In the genomic region with DNA sequence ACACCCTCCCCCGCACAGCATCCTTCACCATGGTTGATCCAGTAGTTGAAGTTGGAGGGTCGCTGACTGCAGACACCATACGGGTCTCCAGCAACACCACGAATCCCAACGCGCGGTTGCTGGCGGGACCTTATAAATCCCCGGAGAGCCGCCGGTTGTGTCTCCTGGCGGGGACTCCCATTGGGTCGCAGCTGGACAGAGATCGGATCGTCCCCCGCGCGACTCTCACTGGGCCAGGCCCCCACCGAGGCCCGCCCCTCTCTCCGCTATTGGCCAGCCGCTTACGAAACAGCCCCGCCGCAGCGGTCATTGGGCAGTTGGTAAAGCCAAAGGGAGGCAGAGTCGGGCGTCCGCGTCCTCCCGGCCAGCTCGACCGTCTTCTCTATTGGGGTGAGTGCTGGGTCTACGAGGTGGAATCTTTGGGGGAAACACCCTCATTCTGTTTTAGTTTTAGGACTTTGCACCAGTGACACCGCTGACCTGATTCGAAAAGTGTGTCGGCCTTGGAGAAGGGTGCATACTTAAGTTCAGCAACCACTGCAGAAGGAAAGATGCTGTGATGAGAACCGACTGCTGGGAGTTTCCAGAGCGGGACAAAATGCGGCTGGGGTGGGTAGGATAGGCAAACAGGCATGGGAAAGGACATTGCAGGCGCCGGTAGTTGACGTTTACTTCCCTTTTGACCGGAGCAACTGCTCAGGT, we compare ENCODE assay signal across 8 cellular contexts. TPM values are rescaled to one million over a fixed set of nuclear protein-coding genes. Genes with fewer than 3 reads are reported as not detected.
A peak's percentile ranks its signal among the peaks of the same experiment; 100 is the strongest.
DNase-seq lines count a peak whose midpoint lies in the region; ATAC-seq and TF ChIP-seq lines count a peak whose summit lies in the region.

No MANE protein-coding gene starts in this region.

- peaks cover 8% of the 10 kb centered on the region for H3K4me1 Mint-ChIP-seq in activated CD8-positive, alpha-beta memory T cell treated with anti-CD3 and anti-CD28 coated beads, Interleukin-2, amount 10 ng/mL, durations not matched to agents 7 days and 5 days
- H3K4me1 Mint-ChIP-seq in mesothelial cell of epicardium = peaks cover 10% of the 10 kb centered on the region

- H3K4me3 Mint-ChIP-seq in activated CD8-positive, alpha-beta memory T cell treated with anti-CD3 and anti-CD28 coated beads, Interleukin-2, amount 10 ng/mL, durations not matched to agents 7 days and 5 days = peak overlapping the region; percentile 75
- peak overlapping the region; percentile 90 for H3K4me3 Mint-ChIP-seq in mesothelial cell of epicardium

- peaks cover 65% of the 10 kb centered on the region for H3K27me3 Mint-ChIP-seq in activated CD8-positive, alpha-beta memory T cell treated with anti-CD3 and anti-CD28 coated beads, Interleukin-2, amount 10 ng/mL, durations not matched to agents 7 days and 5 days
- peaks cover 8% of the 10 kb centered on the region for H3K27me3 Mint-ChIP-seq in mesothelial cell of epicardium (ENCODE audit: low read depth)

- CTCF ChIA-PET in activated CD8-positive, alpha-beta memory T cell treated with anti-CD3 and anti-CD28 coated beads, Interleukin-2, amount 10 ng/mL, durations not matched to agents 7 days and 5 days (lab: Charles Lee) = interaction anchor here (1.0 to 1.2 kb wide), 2 partner anchors 106 to 138 kb away, joined by 3 to 4 read pairs; partner anchors contain the start of gene CYB5R1

- TF ChIP-seq CTCF in AG10803 (conservative IDR thresholded peaks at IDR 0.05; ENCODE audit: low read length) = no peak
- TF ChIP-seq CTCF in mesothelial cell of epicardium (IDR thresholded peaks at IDR 0.05; ENCODE audit: unreplicated experiment) = no peak

- peak overlapping the region; percentile 72 for H3K4me3 ChIP-seq in AG10803 (ENCODE audit: low read length)

- no peaks in the 10 kb centered on the region for H3K36me3 Mint-ChIP-seq in activated CD8-positive, alpha-beta memory T cell treated with anti-CD3 and anti-CD28 coated beads, Interleukin-2, amount 10 ng/mL, durations not matched to agents 7 days and 5 days
- no peaks in the 10 kb centered on the region for H3K36me3 Mint-ChIP-seq in mesothelial cell of epicardium

- ATAC-seq in GM19025 (IDR thresholded peaks at IDR 0.05; ENCODE audit: low read depth, unreplicated experiment) = peak; percentile 77
- peak; percentile 72 for ATAC-seq in HG03439 (IDR thresholded peaks at IDR 0.05; ENCODE audit: unreplicated experiment)
- ATAC-seq in activated CD8-positive, alpha-beta memory T cell treated with anti-CD3 and anti-CD28 coated beads, Interleukin-2, amount 10 ng/mL, durations not matched to agents 7 days and 5 days = peak; percentile 91

- H3K9me3 Mint-ChIP-seq in activated CD8-positive, alpha-beta memory T cell treated with anti-CD3 and anti-CD28 coated beads, Interleukin-2, amount 10 ng/mL, durations not matched to agents 7 days and 5 days (ENCODE audit: low read depth) = no peaks in the 10 kb centered on the region
- no peaks in the 10 kb centered on the region for H3K9me3 Mint-ChIP-seq in mesothelial cell of epicardium

- H3K27ac Mint-ChIP-seq in activated CD8-positive, alpha-beta memory T cell treated with anti-CD3 and anti-CD28 coated beads, Interleukin-2, amount 10 ng/mL, durations not matched to agents 7 days and 5 days = no peak overlapping the region
- peak overlapping the region; percentile 84 for H3K27ac Mint-ChIP-seq in mesothelial cell of epicardium

- TF ChIP-seq POLR2A in erythroblast (IDR thresholded peaks at IDR 0.05; ENCODE audit: low read length) = no peak

- DNase-seq in AG10803 (ENCODE audit: low read depth) (peak; percentile 80), NCI-H524 treated with DMSO at 0.1 percent for 48 hours (lab: John Stamatoyannopoulos, UW) (peak; percentile 34), erythroblast (lab: John Stamatoyannopoulos, UW) (peak; percentile 87 to 88), mesothelial cell of epicardium (ENCODE audit: low spot score in 2 of 2, unreplicated experiment in 2 of 2) (peak; percentile 81 to 86)
- DNase-seq in activated CD8-positive, alpha-beta memory T cell treated with anti-CD3 and anti-CD28 coated beads, Interleukin-2, amount 10 ng/mL, durations not matched to agents 7 days and 5 days = peak; percentile 72
- DNase-seq in stimulated activated CD8-positive, alpha-beta memory T cell treated with anti-CD3 and anti-CD28 coated beads, Interleukin-7, amount 100 ng/mL, for 48 hours (ENCODE audit: extremely low read depth in 1 of 2, low read depth in 1 of 2) = peak; percentile 24 to 44

RNA-seq across cellular contexts. Expression of gene RABIF, which starts 27.4 kb away (rescaled TPM):
- 10 to 100 TPM; 11.5 to 15.3 TPM for total RNA-seq in activated CD8-positive, alpha-beta memory T cell treated with anti-CD3 and anti-CD28 coated beads, Interleukin-2, amount 10 ng/mL, durations not matched to agents 7 days and 5 days
- 5.9 to 7.0 TPM (median 6.5 TPM) in 3 replicates for total RNA-seq in mesothelial cell of epicardium

RNA-seq across cellular contexts. Expression of gene PCAT6, which starts 50.8 kb away (rescaled TPM):
- total RNA-seq in activated CD8-positive, alpha-beta memory T cell treated with anti-CD3 and anti-CD28 coated beads, Interleukin-2, amount 10 ng/mL, durations not matched to agents 7 days and 5 days = under 1 TPM; 0.58 to 0.94 TPM
- total RNA-seq in mesothelial cell of epicardium = 9.9 to 10.6 TPM (median 9.9 TPM) in 3 replicates

RNA-seq across cellular contexts. Expression of gene KDM5B, which starts 53.4 kb away (rescaled TPM):
- total RNA-seq in activated CD8-positive, alpha-beta memory T cell treated with anti-CD3 and anti-CD28 coated beads, Interleukin-2, amount 10 ng/mL, durations not matched to agents 7 days and 5 days = 10 to 100 TPM; 31.1 to 69.9 TPM
- total RNA-seq in mesothelial cell of epicardium = 230 to 265 TPM (median 260 TPM) in 3 replicates

Comparison
In these comparisons a context has a peak if more than half of its experiments do, and no peak if none do; other contexts are left out.
1. Peak in every context shown above with its lines: DNase-seq, ATAC-seq and H3K4me3 ChIP-seq.
2. DNase-seq: peak in every context shown above with its lines; median percentile 88 in erythroblast; 84 in mesothelial cell of epicardium; 80 in AG10803; 72 in activated CD8-positive, alpha-beta memory T cell treated with anti-CD3 and anti-CD28 coated beads, Interleukin-2, amount 10 ng/mL, durations not matched to agents 7 days and 5 days; 34 in NCI-H524 treated with DMSO at 0.1 percent for 48 hours; 34 in stimulated activated CD8-positive, alpha-beta memory T cell treated with anti-CD3 and anti-CD28 coated beads, Interleukin-7, amount 100 ng/mL, for 48 hours.